In the genomic region with DNA sequence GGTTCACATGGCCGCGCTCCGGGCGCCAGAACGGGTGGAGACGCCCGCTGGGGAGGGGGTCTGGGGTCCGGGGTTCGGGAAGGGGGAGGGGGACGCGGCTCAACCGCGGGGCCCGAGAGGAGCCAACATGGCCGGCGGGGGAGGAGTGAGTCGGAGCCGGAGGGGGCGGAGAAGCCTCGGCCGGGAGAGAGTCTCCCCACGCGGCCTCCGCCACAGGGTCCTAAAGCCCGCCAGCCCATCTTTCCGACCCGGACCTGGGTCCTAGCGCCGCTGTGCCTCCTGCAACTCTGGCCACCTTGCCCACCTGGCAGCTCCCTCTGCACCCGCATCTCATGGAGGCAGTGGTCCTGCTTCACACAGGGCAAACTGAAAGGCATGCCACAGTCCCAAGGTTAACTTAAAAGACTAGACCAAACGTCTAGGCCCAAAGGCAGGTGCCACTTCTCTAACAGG, we compare ENCODE assay signal across 1 cellular context.
TF ChIP-seq lines count a peak whose summit lies in the region.

Gene BAZ2A, minus strand, starts transcription at position 147 of the 453 bp plus-strand sequence. CDS start 12,796 bp downstream, outside the sequence.

TF ChIP-seq in K562, 482 proteins besides CTCF, POLR2A, EP300 and RAD21 (continued from another document and continues in another):
- no peak for TF ChIP-seq NR2C1 (IDR thresholded peaks at IDR 0.05)
- peak; percentile 46; the same call in 1 of the 2 replicates for TF ChIP-seq NR2C1 (tag; IDR thresholded peaks at IDR 0.05)
- peak; percentile 87 for TF ChIP-seq CREM (IDR thresholded peaks at IDR 0.05; ENCODE audit: low read depth)
- 0 out of 2 replicates have a peak, but pooled peaks have one; percentile 38 for TF ChIP-seq ETV5 (CRISPR knock-in tag; IDR thresholded peaks at IDR 0.05; ENCODE audit: low read depth)
- TF ChIP-seq, protein P1, sequence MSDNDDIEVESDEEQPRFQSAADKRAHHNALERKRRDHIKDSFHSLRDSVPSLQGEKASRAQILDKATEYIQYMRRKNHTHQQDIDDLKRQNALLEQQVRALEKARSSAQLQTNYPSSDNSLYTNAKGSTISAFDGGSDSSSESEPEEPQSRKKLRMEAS (CRISPR knock-in tag; IDR thresholded peaks at IDR 0.05), result peak; percentile 72
- TF ChIP-seq MNT (conservative IDR thresholded peaks at IDR 0.05), result peak; percentile 87 to 91
- peak; percentile 64 for TF ChIP-seq PRDM10 (IDR thresholded peaks at IDR 0.05; ENCODE audit: partially characterized antibody)
- TF ChIP-seq, protein P2, sequence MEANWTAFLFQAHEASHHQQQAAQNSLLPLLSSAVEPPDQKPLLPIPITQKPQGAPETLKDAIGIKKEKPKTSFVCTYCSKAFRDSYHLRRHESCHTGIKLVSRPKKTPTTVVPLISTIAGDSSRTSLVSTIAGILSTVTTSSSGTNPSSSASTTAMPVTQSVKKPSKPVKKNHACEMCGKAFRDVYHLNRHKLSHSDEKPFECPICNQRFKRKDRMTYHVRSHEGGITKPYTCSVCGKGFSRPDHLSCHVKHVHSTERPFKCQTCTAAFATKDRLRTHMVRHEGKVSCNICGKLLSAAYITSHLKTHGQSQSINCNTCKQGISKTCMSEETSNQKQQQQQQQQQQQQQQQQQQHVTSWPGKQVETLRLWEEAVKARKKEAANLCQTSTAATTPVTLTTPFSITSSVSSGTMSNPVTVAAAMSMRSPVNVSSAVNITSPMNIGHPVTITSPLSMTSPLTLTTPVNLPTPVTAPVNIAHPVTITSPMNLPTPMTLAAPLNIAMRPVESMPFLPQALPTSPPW (CRISPR knock-in tag; IDR thresholded peaks at IDR 0.05), result peak; percentile 64
- peak; percentile 44 for TF ChIP-seq FIP1L1 (IDR thresholded peaks at IDR 0.05; ENCODE audit: low read depth, low read length, poor library complexity, severe bottlenecking)
- peak; percentile 98 for TF ChIP-seq TOE1 (IDR thresholded peaks at IDR 0.05; ENCODE audit: borderline replicate concordance)
- TF ChIP-seq TOE1 (CRISPR knock-in tag; IDR thresholded peaks at IDR 0.05; ENCODE audit: borderline replicate concordance, low read depth), result no peak
- no peak for TF ChIP-seq NR2F6 (CRISPR knock-in tag; IDR thresholded peaks at IDR 0.05)
- TF ChIP-seq FOXK2 (conservative IDR thresholded peaks at IDR 0.05 in 1 of 2, IDR thresholded peaks at IDR 0.05 in 1 of 2; ENCODE audit: low read depth in 2 of 2), result peak in 1 of 2 experiments; percentile 37; a peak in 1 of 4 replicates
- TF ChIP-seq ARID4B (CRISPR knock-in tag; IDR thresholded peaks at IDR 0.05), result peak; percentile 54; the same call in 1 of the 2 replicates
- TF ChIP-seq TCF7 (IDR thresholded peaks at IDR 0.05; ENCODE audit: borderline replicate concordance), result peak; percentile 59; the same call in 1 of the 2 replicates
- no peak for TF ChIP-seq MAFG (tag; conservative IDR thresholded peaks at IDR 0.05)
- TF ChIP-seq TBL1XR1 (IDR thresholded peaks at IDR 0.05; ENCODE audit: low read length in 2 of 2), result 0 out of 4 replicates have a peak, but pooled peaks of 1 of the 2 experiments have one; percentile 21
- TF ChIP-seq ZNF24 (IDR thresholded peaks at IDR 0.05), result 0 out of 2 replicates have a peak, but pooled peaks have one; percentile 23
- TF ChIP-seq SIN3A (IDR thresholded peaks at IDR 0.05; ENCODE audit: borderline replicate concordance in 2 of 2, control insufficient read depth in 1 of 2, low read depth in 2 of 2, low read length in 2 of 2), result peak in 1 of 2 experiments; percentile 92; a peak in 1 of 4 replicates
- TF ChIP-seq MLLT1 (IDR thresholded peaks at IDR 0.05), result peak; percentile 73 to 97; a peak in 3 of 4 replicates
- peak; percentile 58 for TF ChIP-seq CREB1 (IDR thresholded peaks at IDR 0.05)
- peak; percentile 81; the same call in 1 of the 2 replicates for TF ChIP-seq CREB1 (CRISPR knock-in tag; IDR thresholded peaks at IDR 0.05)
- TF ChIP-seq, protein P3, sequence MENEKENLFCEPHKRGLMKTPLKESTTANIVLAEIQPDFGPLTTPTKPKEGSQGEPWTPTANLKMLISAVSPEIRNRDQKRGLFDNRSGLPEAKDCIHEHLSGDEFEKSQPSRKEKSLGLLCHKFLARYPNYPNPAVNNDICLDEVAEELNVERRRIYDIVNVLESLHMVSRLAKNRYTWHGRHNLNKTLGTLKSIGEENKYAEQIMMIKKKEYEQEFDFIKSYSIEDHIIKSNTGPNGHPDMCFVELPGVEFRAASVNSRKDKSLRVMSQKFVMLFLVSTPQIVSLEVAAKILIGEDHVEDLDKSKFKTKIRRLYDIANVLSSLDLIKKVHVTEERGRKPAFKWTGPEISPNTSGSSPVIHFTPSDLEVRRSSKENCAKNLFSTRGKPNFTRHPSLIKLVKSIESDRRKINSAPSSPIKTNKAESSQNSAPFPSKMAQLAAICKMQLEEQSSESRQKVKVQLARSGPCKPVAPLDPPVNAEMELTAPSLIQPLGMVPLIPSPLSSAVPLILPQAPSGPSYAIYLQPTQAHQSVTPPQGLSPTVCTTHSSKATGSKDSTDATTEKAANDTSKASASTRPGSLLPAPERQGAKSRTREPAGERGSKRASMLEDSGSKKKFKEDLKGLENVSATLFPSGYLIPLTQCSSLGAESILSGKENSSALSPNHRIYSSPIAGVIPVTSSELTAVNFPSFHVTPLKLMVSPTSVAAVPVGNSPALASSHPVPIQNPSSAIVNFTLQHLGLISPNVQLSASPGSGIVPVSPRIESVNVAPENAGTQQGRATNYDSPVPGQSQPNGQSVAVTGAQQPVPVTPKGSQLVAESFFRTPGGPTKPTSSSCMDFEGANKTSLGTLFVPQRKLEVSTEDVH (IDR thresholded peaks at IDR 0.05; ENCODE audit: low read depth, partially characterized antibody), result peak; percentile 53
- TF ChIP-seq CBX3 (IDR thresholded peaks at IDR 0.05; ENCODE audit: borderline replicate concordance in 1 of 2, low read length in 2 of 2), result peak in 1 of 2 experiments; percentile 93; a peak in 2 of 3 replicates
- TF ChIP-seq, protein P4, sequence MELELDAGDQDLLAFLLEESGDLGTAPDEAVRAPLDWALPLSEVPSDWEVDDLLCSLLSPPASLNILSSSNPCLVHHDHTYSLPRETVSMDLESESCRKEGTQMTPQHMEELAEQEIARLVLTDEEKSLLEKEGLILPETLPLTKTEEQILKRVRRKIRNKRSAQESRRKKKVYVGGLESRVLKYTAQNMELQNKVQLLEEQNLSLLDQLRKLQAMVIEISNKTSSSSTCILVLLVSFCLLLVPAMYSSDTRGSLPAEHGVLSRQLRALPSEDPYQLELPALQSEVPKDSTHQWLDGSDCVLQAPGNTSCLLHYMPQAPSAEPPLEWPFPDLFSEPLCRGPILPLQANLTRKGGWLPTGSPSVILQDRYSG (tag; conservative IDR thresholded peaks at IDR 0.05; ENCODE audit: low read depth), result no peak
- peak; percentile 65 for TF ChIP-seq JUND (IDR thresholded peaks at IDR 0.05; ENCODE audit: borderline replicate concordance, low read depth, low read length)
- TF ChIP-seq JUND (tag; IDR thresholded peaks at IDR 0.05; ENCODE audit: borderline replicate concordance, low read depth, low read length), result peak; percentile 25; the same call in 1 of the 3 replicates
- TF ChIP-seq SREBF1 (IDR thresholded peaks at IDR 0.05; ENCODE audit: borderline replicate concordance, low read depth, low read length), result 0 out of 2 replicates have a peak, but pooled peaks have one; percentile 84
- TF ChIP-seq SUPT5H (IDR thresholded peaks at IDR 0.05), result peak; percentile 30; the same call in 1 of the 2 replicates
- 0 out of 2 replicates have a peak, but pooled peaks have one; percentile 31 for TF ChIP-seq MTA1 (IDR thresholded peaks at IDR 0.05; ENCODE audit: borderline replicate concordance)
- no peak for TF ChIP-seq HMG20B (CRISPR knock-in tag; IDR thresholded peaks at IDR 0.05)
- TF ChIP-seq ZNF583 (CRISPR knock-in tag; IDR thresholded peaks at IDR 0.05), result no peak
- TF ChIP-seq GABPB1 (CRISPR knock-in tag; IDR thresholded peaks at IDR 0.05), result peak; percentile 90
- peak; percentile 83; the same call in 1 of the 2 replicates for TF ChIP-seq MYNN (IDR thresholded peaks at IDR 0.05)
- TF ChIP-seq MYNN (CRISPR knock-in tag; IDR thresholded peaks at IDR 0.05), result no peak
- TF ChIP-seq ZBTB26 (CRISPR knock-in tag; IDR thresholded peaks at IDR 0.05), result 0 out of 2 replicates have a peak, but pooled peaks have one; percentile 10
- TF ChIP-seq ZNF384 (IDR thresholded peaks at IDR 0.05; ENCODE audit: low read depth, low read length), result 0 out of 2 replicates have a peak, but pooled peaks have one; percentile 11
- 0 out of 4 replicates have a peak, but pooled peaks of 1 of the 2 experiments have one; percentile 49 for TF ChIP-seq TRIM24 (IDR thresholded peaks at IDR 0.05)
- no peak for TF ChIP-seq MAFK (IDR thresholded peaks at IDR 0.05; ENCODE audit: low read length)
- TF ChIP-seq HCFC1 (IDR thresholded peaks at IDR 0.05; ENCODE audit: low read depth, low read length), result peak; percentile 59
